ENCODE assay signal across 8 cellular contexts in the genomic region with DNA sequence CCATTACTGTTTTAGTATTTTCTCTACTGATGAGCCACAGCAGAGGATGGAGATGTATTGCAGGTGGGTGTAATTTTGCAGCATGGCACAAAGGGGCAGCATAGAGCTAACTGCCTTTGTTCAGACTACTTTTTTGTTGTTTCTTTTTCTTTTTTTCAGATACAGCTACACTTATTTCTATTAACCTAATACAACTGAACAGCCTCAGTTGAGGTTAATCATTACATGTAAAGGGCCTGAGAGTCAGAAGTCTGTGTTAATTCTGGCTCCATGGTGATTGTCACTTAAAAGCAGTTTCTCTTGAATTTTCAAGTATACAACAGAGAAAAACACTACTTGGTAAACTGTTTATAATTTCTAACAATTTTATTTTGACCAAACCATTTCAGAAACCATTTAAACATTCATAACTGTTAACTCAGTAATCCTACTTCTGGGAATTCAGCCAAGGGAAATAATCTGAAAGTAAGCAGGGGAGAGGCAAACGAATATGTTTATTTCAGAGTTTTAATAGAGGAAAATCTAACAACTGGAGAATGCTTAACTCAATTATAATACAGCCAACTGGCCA. TPM values are rescaled to one million over a fixed set of nuclear protein-coding genes. Genes with fewer than 3 reads are reported as not detected.
DNase-seq lines count a peak whose midpoint lies in the region; ATAC-seq and TF ChIP-seq lines count a peak whose summit lies in the region.

No MANE protein-coding gene starts in this region.

- H3K9me3 ChIP-seq in MM.1S (replicated peaks; ENCODE audit: insufficient read depth, low read length) (no peaks in the 10 kb centered on the region), WERI-Rb-1 (ENCODE audit: severe bottlenecking) (no peaks in the 10 kb centered on the region), osteoblast (ENCODE audit: low read depth, low read length) (no peaks in the 10 kb centered on the region)

- H4K20me1 ChIP-seq in MM.1S (ENCODE audit: insufficient read depth, low read length) (no peaks in the 10 kb centered on the region), osteoblast (ENCODE audit: insufficient read depth, low read length) (no peaks in the 10 kb centered on the region)

- H3K4me2 ChIP-seq in MM.1S (ENCODE audit: low read depth, low read length) (peak overlapping the region; percentile 30; the same call in 1 of the 2 replicates), osteoblast (ENCODE audit: insufficient read depth, low read length) (peak overlapping the region; percentile 56)

- H3F3A ChIP-seq in MM.1S (ENCODE audit: insufficient read depth, low read length) = no peaks in the 10 kb centered on the region

- H3K4me3 ChIP-seq in MM.1S (ENCODE audit: low read length) (no peak overlapping the region), WERI-Rb-1 (ENCODE audit: low read depth, low read length) (no peak overlapping the region), osteoblast (ENCODE audit: insufficient read depth, low read length) (no peak overlapping the region)

- ATAC-seq in GM21619 (IDR thresholded peaks at IDR 0.05; ENCODE audit: unreplicated experiment) = peak; percentile 90

- H2AFZ ChIP-seq in MM.1S (ENCODE audit: low read length) (0 out of 2 replicates have a peak overlapping the region, but pooled peaks have one; percentile 41), osteoblast (ENCODE audit: low read length) (peak overlapping the region; percentile 54)

- H3K79me2 ChIP-seq in MM.1S (ENCODE audit: low read length) (no peaks in the 10 kb centered on the region), osteoblast (ENCODE audit: insufficient read depth, low read length) (no peaks in the 10 kb centered on the region)

- H3K9me2 ChIP-seq in MM.1S (replicated peaks; ENCODE audit: insufficient read depth, low read length) = no peaks in the 10 kb centered on the region

- TF ChIP-seq CTCF in MM.1S (IDR thresholded peaks at IDR 0.05; ENCODE audit: low read length) (peak; percentile 89), WERI-Rb-1 (IDR thresholded peaks at IDR 0.05; ENCODE audit: low read depth, low read length) (peak; percentile 87), osteoblast (IDR thresholded peaks at IDR 0.05; ENCODE audit: extremely low read depth, low read depth, low read length) (peak; percentile 78)

- H3K36me3 ChIP-seq in MM.1S (replicated peaks; ENCODE audit: insufficient read depth, low read length) (no peaks in the 10 kb centered on the region), WERI-Rb-1 (no peaks in the 10 kb centered on the region), osteoblast (ENCODE audit: insufficient read depth, low read length) (peaks cover 18% of the 10 kb centered on the region)

- DNase-seq in SIG-M5 treated with dmso at 0.1 percent for 504 hours (lab: John Stamatoyannopoulos, UW; ENCODE audit: unreplicated experiment) (peak; percentile 39), SIG-M5 (lab: John Stamatoyannopoulos, UW) (no peak), MM.1S (peak; percentile 52), WERI-Rb-1 (peak; percentile 40), fibroblast of peridontal ligament (ENCODE audit: extremely low read depth) (peak; percentile 76), osteoblast (ENCODE audit: insufficient read length, low spot score, missing footprints) (peak; percentile 86)
- no peak for DNase-seq in activated CD8-positive, alpha-beta memory T cell treated with anti-CD3 and anti-CD28 coated beads for 24 hours

- no peak overlapping the region; the same call in 1 of the 2 replicates for H3K9ac ChIP-seq in MM.1S (ENCODE audit: low read length)

- H3K4me1 ChIP-seq in MM.1S (ENCODE audit: low read length) (no peaks in the 10 kb centered on the region), osteoblast (ENCODE audit: insufficient read depth, low read length) (peaks cover 9% of the 10 kb centered on the region)

- H3K27ac ChIP-seq in MM.1S (ENCODE audit: low read length) (no peak overlapping the region), WERI-Rb-1 (no peak overlapping the region), osteoblast (ENCODE audit: low read depth, low read length) (peak overlapping the region; percentile 58)

- H3K27me3 ChIP-seq in MM.1S (replicated peaks; ENCODE audit: insufficient read depth, low read length) (no peaks in the 10 kb centered on the region), WERI-Rb-1 (ENCODE audit: insufficient read depth, low read depth, severe bottlenecking) (no peaks in the 10 kb centered on the region), osteoblast (ENCODE audit: insufficient read depth, low read length) (no peaks in the 10 kb centered on the region)

RNA-seq across cellular contexts. Expression of a gene that starts 13.9 kb away (rescaled TPM):
- total RNA-seq in osteoblast = not detected in 2 replicates

RNA-seq across cellular contexts. Expression of a gene that starts 24.6 kb away (rescaled TPM):
- 25.6 and 27.9 TPM in 2 replicates for total RNA-seq in osteoblast

Comparison
In these comparisons a context has a peak if more than half of its experiments do, and no peak if none do; other contexts are left out.
1. DNase-seq: peak in SIG-M5 treated with dmso at 0.1 percent for 504 hours (single experiment), MM.1S (single experiment), WERI-Rb-1 (single experiment), fibroblast of peridontal ligament (single experiment) and osteoblast (single experiment); none in SIG-M5 (single experiment) and activated CD8-positive, alpha-beta memory T cell treated with anti-CD3 and anti-CD28 coated beads for 24 hours (single experiment).
2. Peak in every context shown above with its lines, with median percentiles within 50 percentile points of each other: CTCF ChIP-seq.